ENCODE assay signal across 17 cellular contexts in the genomic region with DNA sequence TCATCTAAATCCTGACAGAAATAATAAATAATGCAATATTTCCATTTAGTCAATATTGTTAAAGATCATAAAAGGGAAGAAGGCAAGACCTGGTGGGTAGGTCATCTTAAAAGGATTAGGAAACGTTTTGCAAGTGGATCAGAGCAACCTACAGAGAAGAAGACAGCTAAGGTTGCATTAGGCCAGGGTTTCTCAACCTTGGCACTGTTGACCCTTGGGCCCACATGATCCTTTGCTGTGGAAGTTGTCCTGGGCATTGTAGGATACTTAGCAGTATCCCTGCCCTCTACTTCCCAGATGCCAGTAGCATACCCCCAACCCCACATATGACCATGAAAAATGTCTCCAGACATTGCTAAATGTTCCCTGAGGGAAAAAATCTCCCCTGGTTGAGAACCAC. TPM values are rescaled to one million over a fixed set of nuclear protein-coding genes. Genes with fewer than 3 reads are reported as not detected.
DNase-seq lines count a peak whose midpoint lies in the region; ATAC-seq and TF ChIP-seq lines count a peak whose summit lies in the region.
"Had no signal": no experiment of that assay in that cellular context is flagged by ENCODE, and none has a peak within 500 bp of the region (broad histone marks: within the 10 kb centered on the region; RNA-seq: fewer than 3 reads in every experiment).

No MANE protein-coding gene starts in this region.

- H3K4me1 ChIP-seq in neutrophil (ENCODE audit: control insufficient read depth in 1 of 2, insufficient read depth in 1 of 2, low read depth in 1 of 2, low read length in 1 of 2), result peaks cover 65 to 66% of the 10 kb centered on the region in 2 experiments

- H3K27ac Mint-ChIP-seq in natural killer cell treated with Interleukin-12 subunit alpha and Interleukin-12 subunit beta and Interleukin-15 and Interleukin-18, amount 100 ng/mL, for 72 hours, result peak overlapping the region; percentile 42 to 50
- no peak overlapping the region for H3K27ac Mint-ChIP-seq in natural killer cell

- no peaks in the 10 kb centered on the region for H3K9me3 ChIP-seq in neutrophil
- H3K9me3 ChIP-seq: BLaER1 treated with 17β-estradiol and CSF1 and Interleukin-3, amounts not matched to agents 10 nM and 100 nM had no signal

- H3K27ac ChIP-seq in cingulate gyrus (ENCODE audit: low read depth, low read length), result peak overlapping the region; percentile 83
- H3K27ac ChIP-seq in neutrophil, result peak overlapping the region; percentile 88
- H3K27ac ChIP-seq: BLaER1 treated with 17β-estradiol and CSF1 and Interleukin-3, amounts not matched to agents 10 nM and 100 nM had no signal

- H3K9me3 Mint-ChIP-seq in natural killer cell treated with Interleukin-12 subunit alpha and Interleukin-12 subunit beta and Interleukin-15 and Interleukin-18, amount 100 ng/mL, for 72 hours, result no peaks in the 10 kb centered on the region
- H3K9me3 Mint-ChIP-seq in natural killer cell, result no peaks in the 10 kb centered on the region

- H3K4me1 Mint-ChIP-seq in natural killer cell treated with Interleukin-12 subunit alpha and Interleukin-12 subunit beta and Interleukin-15 and Interleukin-18, amount 100 ng/mL, for 72 hours (ENCODE audit: low read depth in 2 of 2), result peaks cover 26 to 29% of the 10 kb centered on the region in 2 donors
- H3K4me1 Mint-ChIP-seq in natural killer cell, result peaks cover 22 to 41% of the 10 kb centered on the region in 2 donors

- TF ChIP-seq CTCF in natural killer cell (IDR thresholded peaks at IDR 0.05), result no peak
- no peak for TF ChIP-seq CTCF in neutrophil (IDR thresholded peaks at IDR 0.05)

- H3K36me3 Mint-ChIP-seq in natural killer cell treated with Interleukin-12 subunit alpha and Interleukin-12 subunit beta and Interleukin-15 and Interleukin-18, amount 100 ng/mL, for 72 hours, result no peaks in the 10 kb centered on the region
- peaks cover 10% of the 10 kb centered on the region for H3K36me3 Mint-ChIP-seq in natural killer cell

- intact Hi-C loops in natural killer cell (cut with micrococcal nuclease), result no loop called here

- H3K36me3 ChIP-seq in neutrophil, result peaks cover 29% of the 10 kb centered on the region
- H3K36me3 ChIP-seq: BLaER1 treated with 17β-estradiol and CSF1 and Interleukin-3, amounts not matched to agents 10 nM and 100 nM had no signal

- H3K4me3 Mint-ChIP-seq in natural killer cell treated with Interleukin-12 subunit alpha and Interleukin-12 subunit beta and Interleukin-15 and Interleukin-18, amount 100 ng/mL, for 72 hours, result no peak overlapping the region
- no peak overlapping the region for H3K4me3 Mint-ChIP-seq in natural killer cell

- no peaks in the 10 kb centered on the region for H3K27me3 ChIP-seq in neutrophil
- H3K27me3 ChIP-seq: BLaER1 treated with 17β-estradiol and CSF1 and Interleukin-3, amounts not matched to agents 10 nM and 100 nM had no signal

- no peak for DNase-seq in natural killer cell treated with Interleukin-12 subunit alpha and Interleukin-12 subunit beta and Interleukin-15 and Interleukin-18, amount 100 ng/mL, for 72 hours (ENCODE audit: low spot score)
- DNase-seq in natural killer cell, result no peak
- DNase-seq in glomerular visceral epithelial cell (ENCODE audit: extremely low spot score), result no peak
- DNase-seq in SK-N-DZ (ENCODE audit: low spot score), result no peak
- DNase-seq: DMS79 treated with DMSO at 0.1 percent for 48 hours, NCI-H1092 treated with DMSO at 0.1 percent for 48 hours, NCI-H146, NCI-H2081, NCI-H2227 treated with DMSO at 0.1 percent for 48 hours, NCI-H510A treated with DMSO at 0.1 percent for 48 hours, NCI-H774 had no signal

- no peak for ATAC-seq in natural killer cell treated with Interleukin-12 subunit alpha and Interleukin-12 subunit beta and Interleukin-15 and Interleukin-18, amount 100 ng/mL, for 72 hours
- ATAC-seq in natural killer cell (no peak), GM18520 (IDR thresholded peaks at IDR 0.05; ENCODE audit: unreplicated experiment) (no peak)
- ATAC-seq: Right ventricle myocardium inferior had no signal

- peak overlapping the region in 1 of 2 experiments; percentile 22 for H3K4me3 ChIP-seq in neutrophil (ENCODE audit: low read depth in 1 of 2, low read length in 1 of 2)
- H3K4me3 ChIP-seq: BLaER1 treated with 17β-estradiol and CSF1 and Interleukin-3, amounts not matched to agents 10 nM and 100 nM had no signal

- H3K27me3 Mint-ChIP-seq in natural killer cell treated with Interleukin-12 subunit alpha and Interleukin-12 subunit beta and Interleukin-15 and Interleukin-18, amount 100 ng/mL, for 72 hours, result no peaks in the 10 kb centered on the region
- no peaks in the 10 kb centered on the region for H3K27me3 Mint-ChIP-seq in natural killer cell (ENCODE audit: low read depth in 2 of 2)

RNA-seq across cellular contexts. Expression of a gene that starts 55.0 kb away (rescaled TPM):
- total RNA-seq in natural killer cell treated with Interleukin-12 subunit alpha and Interleukin-12 subunit beta and Interleukin-15 and Interleukin-18, amount 100 ng/mL, for 72 hours, result 10 to 100 TPM; 13.3 to 49.1 TPM
- total RNA-seq in natural killer cell, result 10 to 100 TPM; 22.9 to 39.1 (median 32.4) TPM
- polyA plus RNA-seq in SK-N-DZ (2014; cell fraction: cytosol; rRNA removed), result 18.2 and 23.0 TPM in 2 replicates
- 9.6 and 24.4 TPM in 2 replicates for polyA plus RNA-seq in SK-N-DZ (2014; cell fraction: nucleus; rRNA removed)
- total RNA-seq: OCI-LY7 had no signal

Comparison
In these comparisons a context has a peak if more than half of its experiments do, and no peak if none do; other contexts are left out.
1. H3K27ac Mint-ChIP-seq: peak in natural killer cell treated with Interleukin-12 subunit alpha and Interleukin-12 subunit beta and Interleukin-15 and Interleukin-18, amount 100 ng/mL, for 72 hours (2 of 2); none in natural killer cell (0 of 2).